Comparison of ENCODE assay signal across 8 cellular contexts in genomic region chr3:170037463-170038433, GRCh38. TPM values are rescaled to one million over a fixed set of nuclear protein-coding genes. Genes with fewer than 3 reads are reported as not detected.
A peak's percentile ranks its signal among the peaks of the same experiment; 100 is the strongest.
DNase-seq lines count a peak whose midpoint lies in the region; ATAC-seq, FAIRE-seq and TF ChIP-seq lines count a peak whose summit lies in the region.

Gene GPR160 (plus strand): TSS chr3:170037995. CDS start chr3:170083973, 45,978 bp downstream.

- H2AFZ ChIP-seq in OCI-LY7 (ENCODE audit: low read length) (peak within 1 kb of the TSS; percentile 76), neural progenitor cell (replicated peaks) (peak within 1 kb of the TSS; percentile 99)

- H3K9ac ChIP-seq in neural progenitor cell, result no peak within 1 kb of the TSS

- H4K20me1 ChIP-seq in OCI-LY7 (ENCODE audit: insufficient read depth, low read length) (no peaks in the 10 kb centered on the region), neural progenitor cell (ENCODE audit: low read depth) (no peaks in the 10 kb centered on the region)

- intact Hi-C loops in OCI-LY7 (cut with micrococcal nuclease; ENCODE audit: unreplicated experiment), result loop anchor here (1.0 to 5.0 kb wide), 6 partner anchors 17 to 274 kb away; no protein-coding TSS in a partner anchor

- peaks cover 36% of the 10 kb centered on the region for H3F3A ChIP-seq in neural progenitor cell (ENCODE audit: low read depth)

- DNase-seq in DMS153 (lab: John Stamatoyannopoulos, UW), result peak; percentile 81
- peak; percentile 72 for DNase-seq in HTR-8/SVneo (ENCODE audit: insufficient read length, low spot score)
- DNase-seq in OCI-LY7 (ENCODE audit: low spot score), result peak; percentile 95
- DNase-seq in activated T-cell treated with anti-CD3 and anti-CD28 coated beads, Interleukin-2, amount 50 U/mL, for 4 hours, result peak; percentile 75
- DNase-seq in fibroblast of villous mesenchyme (ENCODE audit: low read depth), result peak; percentile 42
- peak; percentile 89 for DNase-seq in neural progenitor cell (ENCODE audit: low spot score)
- peak in 30 of 49 donors; percentile 1 to 55 (median 32) for DNase-seq in substantia nigra (lab: John Stamatoyannopoulos, UW)

- H3K9me3 ChIP-seq in OCI-LY7 (ENCODE audit: low read length) (peaks cover 5% of the 10 kb centered on the region; the same call in 1 of the 2 replicates), neural progenitor cell (ENCODE audit: low read depth) (no peaks in the 10 kb centered on the region)

- peak within 1 kb of the TSS; percentile 94 for H3K4me3 ChIP-seq in OCI-LY7 (ENCODE audit: low read depth, low read length, poor library complexity, severe bottlenecking)
- peak within 1 kb of the TSS; percentile 48 for H3K4me3 ChIP-seq in fibroblast of villous mesenchyme (ENCODE audit: low read depth, low read length)
- peak within 1 kb of the TSS; percentile 84 for H3K4me3 ChIP-seq in neural progenitor cell

- H3K79me2 ChIP-seq in OCI-LY7 (ENCODE audit: insufficient read depth, low read depth, low read length) (peaks cover 39% of the 10 kb centered on the region; the same call in 1 of the 2 replicates), neural progenitor cell (ENCODE audit: low read depth) (no peaks in the 10 kb centered on the region)

- no peak for FAIRE-seq in HTR-8/SVneo (lab: Jason Lieb, UNC)

- no peaks in the 10 kb centered on the region for H3K36me3 Mint-ChIP-seq in activated T-cell treated with anti-CD3 and anti-CD28 coated beads, Interleukin-2, amount 50 U/mL, for 4 hours (ENCODE audit: insufficient read depth)
- H3K36me3 Mint-ChIP-seq in neural progenitor cell, result no peaks in the 10 kb centered on the region

- peak within 1 kb of the TSS; percentile 92 for H3K4me2 ChIP-seq in OCI-LY7 (ENCODE audit: low read length)
- H3K4me2 ChIP-seq in neural progenitor cell, result peak within 1 kb of the TSS; percentile 95

- peak within 1 kb of the TSS; percentile 64 for H3K27ac ChIP-seq in OCI-LY7 (ENCODE audit: low read depth, low read length, poor library complexity, severe bottlenecking)
- H3K27ac ChIP-seq in neural progenitor cell, result no peak within 1 kb of the TSS
- no peak within 1 kb of the TSS for H3K27ac ChIP-seq in substantia nigra (ENCODE audit: low read depth, low read length, poor library complexity, severe bottlenecking)

- CTCF ChIA-PET in OCI-LY7 (lab: Charles Lee; ENCODE audit: unreplicated experiment), result interaction anchor here (0.6 to 1.0 kb wide), 2 partner anchors 17 to 162 kb away, joined by 3 read pairs; no protein-coding TSS in a partner anchor

- H3K27me3 Mint-ChIP-seq in activated T-cell treated with anti-CD3 and anti-CD28 coated beads, Interleukin-2, amount 50 U/mL, for 4 hours (ENCODE audit: low read depth), result no peaks in the 10 kb centered on the region
- peaks cover 43% of the 10 kb centered on the region for H3K27me3 Mint-ChIP-seq in neural progenitor cell (ENCODE audit: insufficient read depth, low read depth)

- BruUV-seq in OCI-LY7 (replicated peaks; lab: Mats Ljungman, UMichigan), result no TSS peak

- no peak within 1 kb of the TSS for H3K27ac Mint-ChIP-seq in neural progenitor cell

- H3K4me1 Mint-ChIP-seq in activated T-cell treated with anti-CD3 and anti-CD28 coated beads, Interleukin-2, amount 50 U/mL, for 4 hours (ENCODE audit: low read depth), result peaks cover 16% of the 10 kb centered on the region
- peaks cover 14% of the 10 kb centered on the region for H3K4me1 Mint-ChIP-seq in neural progenitor cell

- H3K27me3 ChIP-seq in neural progenitor cell, result peaks cover 48% of the 10 kb centered on the region

- peaks cover 21% of the 10 kb centered on the region for H3K36me3 ChIP-seq in OCI-LY7 (ENCODE audit: insufficient read depth, low read length)
- no peaks in the 10 kb centered on the region for H3K36me3 ChIP-seq in neural progenitor cell

- H3K4me3 Mint-ChIP-seq in activated T-cell treated with anti-CD3 and anti-CD28 coated beads, Interleukin-2, amount 50 U/mL, for 4 hours, result peak within 1 kb of the TSS; percentile 81
- H3K4me3 Mint-ChIP-seq in neural progenitor cell, result peak within 1 kb of the TSS; percentile 88

- H3K9me2 ChIP-seq in OCI-LY7 (ENCODE audit: insufficient read depth, low read length), result no peaks in the 10 kb centered on the region

- peaks cover 40% of the 10 kb centered on the region for H3K4me1 ChIP-seq in OCI-LY7 (ENCODE audit: insufficient read depth, low read length, poor library complexity, severe bottlenecking)
- H3K4me1 ChIP-seq in neural progenitor cell, result peaks cover 7% of the 10 kb centered on the region

- peak; percentile 81 for ATAC-seq in GM21423 (IDR thresholded peaks at IDR 0.05; ENCODE audit: unreplicated experiment)
- ATAC-seq in activated T-cell treated with anti-CD3 and anti-CD28 coated beads, Interleukin-2, amount 50 U/mL, for 4 hours, result peak; percentile 88 to 92

- TF ChIP-seq CTCF in OCI-LY7 (conservative IDR thresholded peaks at IDR 0.05; ENCODE audit: low read length), result peak; percentile 81
- peak; percentile 68 for TF ChIP-seq CTCF in fibroblast of villous mesenchyme (IDR thresholded peaks at IDR 0.05; ENCODE audit: insufficient read depth, low read depth, low read length)
- peak; percentile 85 for TF ChIP-seq CTCF in neural progenitor cell (IDR thresholded peaks at IDR 0.05)

- no peaks in the 10 kb centered on the region for H3K9me3 Mint-ChIP-seq in activated T-cell treated with anti-CD3 and anti-CD28 coated beads, Interleukin-2, amount 50 U/mL, for 4 hours
- H3K9me3 Mint-ChIP-seq in neural progenitor cell, result no peaks in the 10 kb centered on the region

- POLR2A ChIA-PET in OCI-LY7 (lab: Charles Lee), result interaction anchor here (0.6 to 1.4 kb wide), 9 partner anchors 15 to 176 kb away, joined by 3 to 6 read pairs (median 3); no protein-coding TSS in a partner anchor

RNA-seq across cellular contexts. Expression of gene GPR160, which starts in this region (rescaled TPM):
- 90.5 and 108 TPM in 2 replicates for total RNA-seq in OCI-LY7 (2014; rRNA removed; shearing (Covaris generic))
- total RNA-seq in OCI-LY7 (2022) (115 and 117 TPM in 2 replicates), fibroblast of villous mesenchyme (under 0.01 and 0.43 TPM in 2 replicates), neural progenitor cell (ENCODE audit: low replicate concordance) (4.3 and 6.0 TPM in 2 replicates)
- total RNA-seq in activated T-cell treated with anti-CD3 and anti-CD28 coated beads, Interleukin-2, amount 50 U/mL, for 4 hours, result 1 to 10 TPM; 2.2 to 3.0 (median 2.5) TPM

Comparison
In these comparisons a context has a peak if more than half of its experiments do, and no peak if none do; other contexts are left out.
1. RNA of gene GPR160 (total RNA-seq): 90.5 to 117 TPM in OCI-LY7; 4.3 to 6.0 TPM in neural progenitor cell, 2.2 to 3.0 TPM in activated T-cell treated with anti-CD3 and anti-CD28 coated beads, Interleukin-2, amount 50 U/mL, for 4 hours and under 0.01 to 0.43 TPM in fibroblast of villous mesenchyme; every median in the first group is over 10 times any median in the second.
2. Peak in DNase-seq and H3K4me3 ChIP-seq in fibroblast of villous mesenchyme; RNA of the gene not detected or under 1 TPM.
3. DNase-seq: peak in every context shown above with its lines; median percentile 95 in OCI-LY7; 89 in neural progenitor cell; 81 in DMS153; 75 in activated T-cell treated with anti-CD3 and anti-CD28 coated beads, Interleukin-2, amount 50 U/mL, for 4 hours; 72 in HTR-8/SVneo; 42 in fibroblast of villous mesenchyme; 32 in substantia nigra.
4. Peak in every context shown above with its lines, with median percentiles within 50 percentile points of each other: H3K4me3 ChIP-seq and CTCF ChIP-seq.